22 cellular contexts compared by ENCODE assay signal in the genomic region with DNA sequence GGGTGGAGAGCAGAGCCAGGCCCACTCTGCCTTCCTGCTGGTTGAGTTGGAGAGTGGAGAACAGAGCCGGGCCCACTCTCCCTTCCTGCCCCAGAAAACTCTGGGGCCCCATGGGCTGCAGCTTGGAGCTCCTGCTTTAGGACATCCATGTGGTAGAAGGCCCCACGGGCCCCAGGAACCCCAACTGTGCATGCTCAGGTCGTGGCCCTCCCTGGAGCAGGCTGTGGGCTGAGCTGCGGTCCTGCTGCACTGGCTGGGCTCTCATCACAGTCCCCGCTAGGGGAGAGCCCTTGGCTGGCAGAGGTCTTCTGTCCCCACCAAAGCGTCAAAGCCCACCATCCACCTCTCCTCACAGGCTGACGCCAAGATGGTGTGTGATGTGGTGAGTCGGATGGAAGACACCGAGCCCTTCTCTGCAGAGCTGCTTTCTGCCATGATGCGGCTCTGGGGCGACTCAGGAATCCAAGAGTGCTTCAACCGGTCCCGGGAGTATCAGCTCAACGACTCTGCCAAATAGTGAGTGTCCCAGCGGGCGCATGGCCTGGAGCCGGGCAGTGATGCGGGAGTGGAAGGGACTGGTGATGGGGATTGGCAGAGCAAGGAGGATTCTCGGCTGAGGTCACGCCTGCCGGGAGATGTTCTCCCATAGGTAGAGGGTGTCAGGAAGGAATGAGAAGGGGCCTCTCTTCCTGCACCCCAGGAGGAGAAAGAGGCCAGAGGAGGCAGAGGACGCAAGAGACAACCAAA.
"Had no signal": no experiment of that assay in that cellular context is flagged by ENCODE, and none has a peak within 500 bp of the region (broad histone marks: within the 10 kb centered on the region; RNA-seq: fewer than 3 reads in every experiment).

No MANE protein-coding gene starts in this region.

- H3K4me1 Mint-ChIP-seq: immature natural killer cell; stimulated activated naive B cell treated with anti-CD40 and anti-IgM and Interleukin-4, amounts not matched to agents 10 μg/mL and 1 μg/mL and 100 μg/mL, for 72 hours; stimulated activated naive CD8-positive, alpha-beta T cell treated with anti-CD3 and anti-CD28 coated beads, Interleukin-15, amount 100 ng/mL, for 72 hours had no signal

- DNase-seq: esophagus squamous epithelium; foreskin fibroblast; immature natural killer cell; left colon; left ventricle myocardium superior; mesenchymal stem cell; midbrain; psoas muscle; retina; sigmoid colon; stimulated activated CD4-positive, alpha-beta T cell treated with anti-CD3 and anti-CD28 coated beads, Interleukin-2, amount 100 ng/mL, for 24 hours; stimulated activated CD4-positive, alpha-beta T cell treated with anti-CD3 and anti-CD28 coated beads, Interleukin-4, amount 100 ng/mL, for 4 hours; stimulated activated naive B cell treated with anti-CD40 and anti-IgM and Interleukin-4, amounts not matched to agents 10 μg/mL and 1 μg/mL and 100 μg/mL, for 72 hours; stimulated activated naive CD8-positive, alpha-beta T cell treated with anti-CD3 and anti-CD28 coated beads, Interleukin-15, amount 100 ng/mL, for 72 hours; thyroid gland had no signal

- H3K36me3 ChIP-seq: esophagus squamous epithelium, neutrophil, thyroid gland had no signal

- H3K9me3 ChIP-seq: esophagus squamous epithelium, gastroesophageal sphincter, neutrophil, psoas muscle, sigmoid colon, thyroid gland had no signal

- H3K4me3 ChIP-seq: esophagus squamous epithelium, gastroesophageal sphincter, lung, psoas muscle, sigmoid colon, skin epidermis, thyroid gland had no signal

- H3K9me3 Mint-ChIP-seq: dendritic cell treated with granulocyte-macrophage colony-stimulating factor and Interleukin-4, amounts not matched to agents 40 ng/mL and 50 ng/mL, for 4 days; immature natural killer cell; natural killer cell treated with Interleukin-12 subunit alpha and Interleukin-12 subunit beta and Interleukin-15 and Interleukin-18, amount 100 ng/mL, for 72 hours; stimulated activated naive B cell treated with anti-CD40 and anti-IgM and Interleukin-4, amounts not matched to agents 10 μg/mL and 1 μg/mL and 100 μg/mL, for 72 hours; stimulated activated naive CD8-positive, alpha-beta T cell treated with anti-CD3 and anti-CD28 coated beads, Interleukin-15, amount 100 ng/mL, for 72 hours; type B pancreatic cell had no signal

- H3K27ac ChIP-seq: esophagus squamous epithelium, gastroesophageal sphincter, neutrophil, psoas muscle, sigmoid colon, skin epidermis, thyroid gland had no signal

- H3K36me3 Mint-ChIP-seq: immature natural killer cell; natural killer cell treated with Interleukin-12 subunit alpha and Interleukin-12 subunit beta and Interleukin-15 and Interleukin-18, amount 100 ng/mL, for 72 hours; stimulated activated naive B cell treated with anti-CD40 and anti-IgM and Interleukin-4, amounts not matched to agents 10 μg/mL and 1 μg/mL and 100 μg/mL, for 72 hours; type B pancreatic cell had no signal

- H3K27me3 Mint-ChIP-seq: natural killer cell treated with Interleukin-12 subunit alpha and Interleukin-12 subunit beta and Interleukin-15 and Interleukin-18, amount 100 ng/mL, for 72 hours; stimulated activated naive B cell treated with anti-CD40 and anti-IgM and Interleukin-4, amounts not matched to agents 10 μg/mL and 1 μg/mL and 100 μg/mL, for 72 hours; stimulated activated naive CD8-positive, alpha-beta T cell treated with anti-CD3 and anti-CD28 coated beads, Interleukin-15, amount 100 ng/mL, for 72 hours; type B pancreatic cell had no signal

- H3K4me3 Mint-ChIP-seq: dendritic cell treated with granulocyte-macrophage colony-stimulating factor and Interleukin-4, amounts not matched to agents 40 ng/mL and 50 ng/mL, for 4 days; immature natural killer cell; natural killer cell treated with Interleukin-12 subunit alpha and Interleukin-12 subunit beta and Interleukin-15 and Interleukin-18, amount 100 ng/mL, for 72 hours; stimulated activated naive B cell treated with anti-CD40 and anti-IgM and Interleukin-4, amounts not matched to agents 10 μg/mL and 1 μg/mL and 100 μg/mL, for 72 hours; stimulated activated naive CD8-positive, alpha-beta T cell treated with anti-CD3 and anti-CD28 coated beads, Interleukin-15, amount 100 ng/mL, for 72 hours; type B pancreatic cell had no signal

- H3K27ac Mint-ChIP-seq: dendritic cell treated with granulocyte-macrophage colony-stimulating factor and Interleukin-4, amounts not matched to agents 40 ng/mL and 50 ng/mL, for 4 days; immature natural killer cell; natural killer cell treated with Interleukin-12 subunit alpha and Interleukin-12 subunit beta and Interleukin-15 and Interleukin-18, amount 100 ng/mL, for 72 hours; stimulated activated naive B cell treated with anti-CD40 and anti-IgM and Interleukin-4, amounts not matched to agents 10 μg/mL and 1 μg/mL and 100 μg/mL, for 72 hours; type B pancreatic cell had no signal

- ATAC-seq: gastroesophageal sphincter; left colon; left ventricle myocardium superior; natural killer cell treated with Interleukin-12 subunit alpha and Interleukin-12 subunit beta and Interleukin-15 and Interleukin-18, amount 100 ng/mL, for 72 hours; psoas muscle; stimulated activated naive B cell treated with anti-CD40 and anti-IgM and Interleukin-4, amounts not matched to agents 10 μg/mL and 1 μg/mL and 100 μg/mL, for 72 hours; stimulated activated naive CD8-positive, alpha-beta T cell treated with anti-CD3 and anti-CD28 coated beads, Interleukin-15, amount 100 ng/mL, for 72 hours had no signal

- H3K27me3 ChIP-seq: esophagus squamous epithelium, gastroesophageal sphincter, neutrophil, sigmoid colon, thyroid gland had no signal

- H3K4me1 ChIP-seq: gastroesophageal sphincter, psoas muscle, thyroid gland had no signal
